ENCODE assay signal across 8 cellular contexts in the genomic region with DNA sequence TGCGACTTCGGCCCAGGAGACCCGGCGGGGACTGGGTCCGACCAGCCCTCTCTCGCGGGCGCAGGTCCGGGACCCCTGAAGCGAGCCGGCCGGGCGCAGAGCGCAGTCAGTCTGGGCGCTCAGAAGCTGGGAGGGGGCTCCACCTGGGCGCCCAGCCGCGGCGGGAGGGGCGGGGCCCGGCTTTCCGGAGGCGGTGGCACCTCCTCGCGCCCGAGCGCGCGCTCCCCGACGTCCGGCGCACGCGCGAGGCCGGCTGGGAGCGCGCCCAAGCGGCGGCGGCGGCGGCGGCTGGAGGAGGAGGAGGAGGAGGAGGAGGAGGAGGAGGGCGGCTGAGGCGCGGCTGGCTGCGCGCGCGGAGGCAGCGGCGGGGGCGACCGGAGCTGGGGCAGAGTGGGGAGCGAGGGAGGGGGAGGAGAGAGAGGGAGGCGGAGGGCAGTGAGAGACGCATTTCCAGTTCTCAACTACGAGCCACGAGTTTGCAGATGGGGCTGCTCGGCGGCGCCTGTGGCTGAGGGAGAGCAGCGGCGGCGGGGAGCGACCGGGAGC.
DNase-seq lines count a peak whose midpoint lies in the region; ATAC-seq and TF ChIP-seq lines count a peak whose summit lies in the region.

A gene with protein sequence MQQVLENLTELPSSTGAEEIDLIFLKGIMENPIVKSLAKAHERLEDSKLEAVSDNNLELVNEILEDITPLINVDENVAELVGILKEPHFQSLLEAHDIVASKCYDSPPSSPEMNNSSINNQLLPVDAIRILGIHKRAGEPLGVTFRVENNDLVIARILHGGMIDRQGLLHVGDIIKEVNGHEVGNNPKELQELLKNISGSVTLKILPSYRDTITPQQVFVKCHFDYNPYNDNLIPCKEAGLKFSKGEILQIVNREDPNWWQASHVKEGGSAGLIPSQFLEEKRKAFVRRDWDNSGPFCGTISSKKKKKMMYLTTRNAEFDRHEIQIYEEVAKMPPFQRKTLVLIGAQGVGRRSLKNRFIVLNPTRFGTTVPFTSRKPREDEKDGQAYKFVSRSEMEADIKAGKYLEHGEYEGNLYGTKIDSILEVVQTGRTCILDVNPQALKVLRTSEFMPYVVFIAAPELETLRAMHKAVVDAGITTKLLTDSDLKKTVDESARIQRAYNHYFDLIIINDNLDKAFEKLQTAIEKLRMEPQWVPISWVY (plus strand): TSS at position 445 of the 546 bp plus-strand sequence. CDS start 50,216 bp downstream, outside the sequence.

- TF ChIP-seq CTCF in WERI-Rb-1 (IDR thresholded peaks at IDR 0.05; ENCODE audit: low read depth, low read length): no peak
- TF ChIP-seq CTCF in cardiac fibroblast (IDR thresholded peaks at IDR 0.05; ENCODE audit: low read depth, low read length): no peak

- H3K4me3 ChIP-seq in WERI-Rb-1 (ENCODE audit: low read depth, low read length): peak within 1 kb of the TSS; percentile 88
- peak within 1 kb of the TSS; percentile 76 to 82 for H3K4me3 ChIP-seq in cardiac fibroblast (replicated peaks in 1 of 2; ENCODE audit: low read depth in 2 of 2, low read length in 2 of 2)

- H3K27me3 ChIP-seq in WERI-Rb-1 (ENCODE audit: insufficient read depth, low read depth, severe bottlenecking): no peaks in the 10 kb centered on the region

- DNase-seq in NCI-H187 (lab: John Stamatoyannopoulos, UW): peak; percentile 25 to 68
- DNase-seq in NCI-H187 treated with DMSO at 0.1 percent for 48 hours (lab: John Stamatoyannopoulos, UW): no peak
- DNase-seq in NCI-H1694 treated with DMSO at 0.1 percent for 48 hours (lab: John Stamatoyannopoulos, UW): peak; percentile 58
- peak; percentile 67 for DNase-seq in WERI-Rb-1
- peak; percentile 66 to 82 for DNase-seq in cardiac fibroblast (ENCODE audit: low read depth in 2 of 2)
- peak; percentile 32 for DNase-seq in inferior parietal cortex (ENCODE audit: extremely low spot score)
- DNase-seq in stimulated activated CD4-positive, alpha-beta T cell treated with anti-CD3 and anti-CD28 coated beads, Interleukin-12 subunit alpha, Interleukin-12 subunit beta, amount 100 ng/mL, for 24 hours (ENCODE audit: low read depth in 2 of 2): peak; percentile 52 to 65

- H3K9me3 ChIP-seq in WERI-Rb-1 (ENCODE audit: severe bottlenecking): no peaks in the 10 kb centered on the region

- peak within 1 kb of the TSS; percentile 64 for H3K27ac ChIP-seq in WERI-Rb-1

- H3K36me3 ChIP-seq in WERI-Rb-1: no peaks in the 10 kb centered on the region

- peak; percentile 50 for ATAC-seq in HG02870 (IDR thresholded peaks at IDR 0.05; ENCODE audit: unreplicated experiment)
